ENCODE assay signal across 9 cellular contexts in the genomic region with DNA sequence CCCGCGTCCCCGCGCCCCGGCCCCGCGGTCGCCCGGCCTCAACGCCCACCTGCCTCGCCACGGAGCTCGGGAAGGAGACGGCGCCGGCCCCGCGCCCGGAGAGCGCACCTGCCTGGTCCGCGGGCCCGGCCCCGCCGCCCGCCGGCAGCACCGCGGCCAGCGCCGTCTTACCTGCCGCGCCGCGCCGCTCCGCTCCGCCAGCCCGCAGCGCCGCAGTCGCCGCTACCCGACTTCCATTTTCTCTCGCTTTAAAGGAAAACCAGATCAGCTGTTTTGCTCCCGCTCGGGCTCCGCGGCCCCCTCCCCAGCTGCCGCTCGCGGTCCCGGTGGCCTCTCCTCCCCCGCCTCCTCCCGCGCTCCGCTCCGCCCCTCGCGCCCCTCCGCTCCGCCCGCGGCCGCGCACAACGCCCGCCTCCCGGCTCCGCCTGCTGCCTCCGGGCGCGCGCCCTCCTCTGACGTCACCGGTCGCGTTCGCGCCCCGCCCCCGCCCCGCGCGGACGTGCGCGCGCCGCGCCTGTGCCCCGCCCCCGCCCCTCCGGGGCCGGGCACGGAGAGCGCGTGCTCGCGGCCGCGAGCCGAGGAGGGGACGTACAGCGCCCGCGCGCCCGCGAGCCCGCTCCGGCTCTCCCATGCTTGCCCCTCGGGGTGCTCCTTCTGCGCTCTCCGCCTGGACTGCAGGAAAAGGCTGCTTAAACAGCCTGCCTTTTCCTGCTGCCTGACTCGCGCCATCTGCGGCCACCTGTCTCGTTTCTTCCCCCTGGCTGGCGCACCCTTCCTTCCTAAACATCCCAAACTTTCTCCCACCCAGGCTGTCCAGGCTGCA.
DNase-seq lines count a peak whose midpoint lies in the region; ATAC-seq and TF ChIP-seq lines count a peak whose summit lies in the region.
"Had no signal": no experiment of that assay in that cellular context is flagged by ENCODE, and none has a peak within 500 bp of the region (broad histone marks: within the 10 kb centered on the region; RNA-seq: fewer than 3 reads in every experiment).

A gene (minus strand): TSS at position 338 of the 823 bp plus-strand sequence.

- H3K36me3 ChIP-seq in HUES48 (ENCODE audit: control insufficient read depth, insufficient read depth, low read length) (no peaks in the 10 kb centered on the region), OCI-LY1 (ENCODE audit: insufficient read depth, low read length) (no peaks in the 10 kb centered on the region), mucosa of rectum (ENCODE audit: control insufficient read depth in 2 of 2, insufficient read depth in 2 of 2, low read length in 2 of 2) (no peaks in the 10 kb centered on the region)

- H3K27ac ChIP-seq in HUES48 (ENCODE audit: low read depth, low read length) (no peak within 1 kb of the TSS), OCI-LY1 (ENCODE audit: low read depth, low read length, poor library complexity, severe bottlenecking) (no peak within 1 kb of the TSS), mucosa of rectum (ENCODE audit: low read depth in 2 of 2, low read length in 2 of 2) (peak within 1 kb of the TSS; percentile 76 to 81)
- H3K27ac ChIP-seq: epithelial cell of prostate had no signal

- H3K79me2 ChIP-seq in OCI-LY1 (ENCODE audit: insufficient read depth, low read length) = no peaks in the 10 kb centered on the region

- DNase-seq in COLO829 (ENCODE audit: low spot score) = peak; percentile 41
- DNase-seq in activated T-cell treated with anti-CD3 and anti-CD28 coated beads for 4 hours = peak; percentile 81
- peak; percentile 86 to 94 for DNase-seq in erythroblast (lab: John Stamatoyannopoulos, UW)
- DNase-seq in stimulated activated CD8-positive, alpha-beta memory T cell treated with anti-CD3 and anti-CD28 coated beads, Interleukin-4, amount 100 ng/mL, for 1 hour (ENCODE audit: low read depth in 2 of 2, low spot score in 1 of 2) = peak; percentile 67 to 71

- peak within 1 kb of the TSS; percentile 83 for H3K4me2 ChIP-seq in OCI-LY1 (ENCODE audit: low read length)

- no peaks in the 10 kb centered on the region for H3K9me3 ChIP-seq in HUES48 (ENCODE audit: control insufficient read depth, insufficient read depth, low read length)
- H3K9me3 ChIP-seq in OCI-LY1 (ENCODE audit: low read length) = no peaks in the 10 kb centered on the region
- H3K9me3 ChIP-seq in mucosa of rectum (ENCODE audit: control insufficient read depth in 2 of 2, low read length in 2 of 2) = no peaks in the 10 kb centered on the region

- H4K20me1 ChIP-seq in OCI-LY1 (ENCODE audit: insufficient read depth, low read length) = no peaks in the 10 kb centered on the region

- no peaks in the 10 kb centered on the region for H3K9me2 ChIP-seq in OCI-LY1 (ENCODE audit: low read depth, low read length)

- H3F3A ChIP-seq in OCI-LY1 (ENCODE audit: insufficient read depth, low read length) = peaks cover 5% of the 10 kb centered on the region; the same call in 1 of the 2 replicates

- ATAC-seq in GM21390 (IDR thresholded peaks at IDR 0.05; ENCODE audit: unreplicated experiment) = peak; percentile 86

- H2AFZ ChIP-seq in OCI-LY1 (ENCODE audit: low read length) = peak within 1 kb of the TSS; percentile 77

- H3K4me3 ChIP-seq in HUES48 (ENCODE audit: low read depth, low read length) = peak within 1 kb of the TSS; percentile 76
- H3K4me3 ChIP-seq in OCI-LY1 (ENCODE audit: low read depth, low read length, poor library complexity, severe bottlenecking) = peak within 1 kb of the TSS; percentile 64
- peak within 1 kb of the TSS; percentile 78 to 89 for H3K4me3 ChIP-seq in mucosa of rectum (ENCODE audit: low read length in 2 of 2)

- TF ChIP-seq CTCF in OCI-LY1 (IDR thresholded peaks at IDR 0.05; ENCODE audit: low read length) = no peak

- H3K4me1 ChIP-seq in HUES48 (ENCODE audit: control insufficient read depth, insufficient read depth, low read length) (peaks cover 7% of the 10 kb centered on the region), OCI-LY1 (ENCODE audit: insufficient read depth, low read length, severe bottlenecking) (peaks cover 7% of the 10 kb centered on the region), mucosa of rectum (ENCODE audit: control insufficient read depth in 2 of 2, insufficient read depth in 2 of 2, low read length in 2 of 2) (peaks cover 10 to 11% of the 10 kb centered on the region in 2 donors)

- H3K27me3 ChIP-seq in HUES48 (ENCODE audit: control insufficient read depth, insufficient read depth, low read length) (peaks cover 14% of the 10 kb centered on the region), OCI-LY1 (ENCODE audit: insufficient read depth, low read length) (no peaks in the 10 kb centered on the region; the same call in 1 of the 2 replicates), mucosa of rectum (ENCODE audit: control insufficient read depth in 2 of 2, insufficient read depth in 2 of 2, low read length in 2 of 2) (no peaks in the 10 kb centered on the region)

- TF ChIP-seq POLR2A in erythroblast (IDR thresholded peaks at IDR 0.05; ENCODE audit: low read length) = no peak

- H3K9ac ChIP-seq in HUES48 (ENCODE audit: low read depth, low read length) (peak within 1 kb of the TSS; percentile 61; the same call in 1 of the 2 replicates), OCI-LY1 (ENCODE audit: low read length) (peak within 1 kb of the TSS; percentile 58), mucosa of rectum (ENCODE audit: low read depth in 1 of 2, low read length in 2 of 2) (peak within 1 kb of the TSS; percentile 80 to 84)

Comparison
In these comparisons a context has a peak if more than half of its experiments do, and no peak if none do; other contexts are left out.
1. H3K27ac ChIP-seq: peak in mucosa of rectum (2 of 2); none in HUES48 (single experiment) and OCI-LY1 (single experiment).
2. Peak in every context shown above with its lines, with median percentiles within 50 percentile points of each other: DNase-seq, H3K4me3 ChIP-seq and H3K9ac ChIP-seq.